In the genomic region with DNA sequence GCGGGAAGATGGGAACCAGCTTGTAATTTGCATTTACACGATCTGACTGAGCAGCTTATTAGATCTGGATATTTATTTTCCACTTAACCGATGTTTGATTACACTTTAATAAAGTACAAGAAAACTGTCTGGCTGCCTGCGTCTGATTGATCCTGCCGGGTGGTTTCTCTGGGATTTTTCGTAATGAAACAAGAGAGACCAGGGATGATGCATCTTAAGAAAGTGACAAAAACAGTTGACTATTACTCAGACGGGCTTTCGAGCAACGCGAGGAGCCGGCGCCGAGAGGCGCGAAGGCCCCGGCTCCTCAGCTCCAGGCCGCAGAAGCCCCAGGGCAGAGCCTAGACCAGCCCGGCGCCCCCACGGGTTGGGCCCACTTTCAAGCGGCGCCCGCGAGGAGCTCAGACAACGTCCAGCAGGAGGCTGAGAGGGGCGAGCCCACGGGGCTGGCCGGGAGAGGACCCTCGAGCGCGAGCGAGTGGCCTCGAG, we compare ENCODE assay signal across 1 cellular context.
TF ChIP-seq lines count a peak whose summit lies in the region.

No MANE protein-coding gene starts in this region.

TF ChIP-seq in SK-N-SH, 30 proteins besides CTCF, POLR2A, EP300 and RAD21 (continued from another document):
- TF ChIP-seq, protein P1, sequence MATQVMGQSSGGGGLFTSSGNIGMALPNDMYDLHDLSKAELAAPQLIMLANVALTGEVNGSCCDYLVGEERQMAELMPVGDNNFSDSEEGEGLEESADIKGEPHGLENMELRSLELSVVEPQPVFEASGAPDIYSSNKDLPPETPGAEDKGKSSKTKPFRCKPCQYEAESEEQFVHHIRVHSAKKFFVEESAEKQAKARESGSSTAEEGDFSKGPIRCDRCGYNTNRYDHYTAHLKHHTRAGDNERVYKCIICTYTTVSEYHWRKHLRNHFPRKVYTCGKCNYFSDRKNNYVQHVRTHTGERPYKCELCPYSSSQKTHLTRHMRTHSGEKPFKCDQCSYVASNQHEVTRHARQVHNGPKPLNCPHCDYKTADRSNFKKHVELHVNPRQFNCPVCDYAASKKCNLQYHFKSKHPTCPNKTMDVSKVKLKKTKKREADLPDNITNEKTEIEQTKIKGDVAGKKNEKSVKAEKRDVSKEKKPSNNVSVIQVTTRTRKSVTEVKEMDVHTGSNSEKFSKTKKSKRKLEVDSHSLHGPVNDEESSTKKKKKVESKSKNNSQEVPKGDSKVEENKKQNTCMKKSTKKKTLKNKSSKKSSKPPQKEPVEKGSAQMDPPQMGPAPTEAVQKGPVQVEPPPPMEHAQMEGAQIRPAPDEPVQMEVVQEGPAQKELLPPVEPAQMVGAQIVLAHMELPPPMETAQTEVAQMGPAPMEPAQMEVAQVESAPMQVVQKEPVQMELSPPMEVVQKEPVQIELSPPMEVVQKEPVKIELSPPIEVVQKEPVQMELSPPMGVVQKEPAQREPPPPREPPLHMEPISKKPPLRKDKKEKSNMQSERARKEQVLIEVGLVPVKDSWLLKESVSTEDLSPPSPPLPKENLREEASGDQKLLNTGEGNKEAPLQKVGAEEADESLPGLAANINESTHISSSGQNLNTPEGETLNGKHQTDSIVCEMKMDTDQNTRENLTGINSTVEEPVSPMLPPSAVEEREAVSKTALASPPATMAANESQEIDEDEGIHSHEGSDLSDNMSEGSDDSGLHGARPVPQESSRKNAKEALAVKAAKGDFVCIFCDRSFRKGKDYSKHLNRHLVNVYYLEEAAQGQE (IDR thresholded peaks at IDR 0.05; ENCODE audit: low read depth, low read length): no peak
- no peak for TF ChIP-seq FOXJ3 (CRISPR knock-in tag; IDR thresholded peaks at IDR 0.05)
- TF ChIP-seq EZH2phosphoT487 (IDR thresholded peaks at IDR 0.05; ENCODE audit: borderline replicate concordance, low read depth): no peak
- no peak for TF ChIP-seq RCOR1 (IDR thresholded peaks at IDR 0.05; ENCODE audit: low read length)
- TF ChIP-seq TAF1 (IDR thresholded peaks at IDR 0.05; ENCODE audit: borderline replicate concordance, low read depth, low read length): no peak
- TF ChIP-seq TCF12 (IDR thresholded peaks at IDR 0.05): no peak
- no peak for TF ChIP-seq FOSL2 (IDR thresholded peaks at IDR 0.05; ENCODE audit: borderline replicate concordance, low read depth)
- TF ChIP-seq YY1 (IDR thresholded peaks at IDR 0.05; ENCODE audit: low read depth): no peak
